In genomic region chr17:20059728-20060188, GRCh38 we compare ENCODE assay signal across 12 cellular contexts. TPM values are rescaled to one million over a fixed set of nuclear protein-coding genes. Genes with fewer than 3 reads are reported as not detected.
DNase-seq lines count a peak whose midpoint lies in the region; ATAC-seq and TF ChIP-seq lines count a peak whose summit lies in the region.
"Had no signal": no experiment of that assay in that cellular context is flagged by ENCODE, and none has a peak within 500 bp of the region (broad histone marks: within the 10 kb centered on the region; RNA-seq: fewer than 3 reads in every experiment).

No MANE protein-coding gene starts in this region.

- H3F3A ChIP-seq in MM.1S (ENCODE audit: insufficient read depth, low read length), result peaks cover 30% of the 10 kb centered on the region

- WGBS in mammary epithelial cell (ENCODE audit: low coverage, missing lambda C conversion rate), result 69% methylated on average over 3 of the region's 3 CpGs

- TF ChIP-seq CTCF in MM.1S (IDR thresholded peaks at IDR 0.05; ENCODE audit: low read length) (no peak), mammary epithelial cell (conservative IDR thresholded peaks at IDR 0.05 in 1 of 2, IDR thresholded peaks at IDR 0.05 in 1 of 2; ENCODE audit: extremely low read depth in 1 of 2, insufficient read depth in 1 of 2, low read depth in 1 of 2, low read length in 2 of 2) (no peak)

- H4K20me1 ChIP-seq in MM.1S (ENCODE audit: insufficient read depth, low read length), result no peaks in the 10 kb centered on the region
- no peaks in the 10 kb centered on the region for H4K20me1 ChIP-seq in mammary epithelial cell (ENCODE audit: insufficient read depth, low read length)

- H3K4me1 ChIP-seq in MM.1S (ENCODE audit: low read length), result peaks cover 39% of the 10 kb centered on the region
- H3K4me1 ChIP-seq in mammary epithelial cell (ENCODE audit: insufficient read depth, low read length), result peaks cover 24% of the 10 kb centered on the region

- H3K4me3 ChIP-seq in MM.1S (ENCODE audit: low read length) (no peak overlapping the region), mammary epithelial cell (replicated peaks in 1 of 3; ENCODE audit: insufficient read depth in 1 of 3, low read depth in 2 of 3, low read length in 3 of 3) (no peak overlapping the region)
- H3K4me3 ChIP-seq: HAP-1 had no signal

- H3K79me2 ChIP-seq in MM.1S (ENCODE audit: low read length), result no peaks in the 10 kb centered on the region
- no peaks in the 10 kb centered on the region for H3K79me2 ChIP-seq in mammary epithelial cell (ENCODE audit: insufficient read depth, low read length)

- DNase-seq in COLO668 (lab: John Stamatoyannopoulos, UW; ENCODE audit: unreplicated experiment) (peak; percentile 26), MM.1S (peak; percentile 84), mammary epithelial cell (peak; percentile 48), middle frontal gyrus (ENCODE audit: extremely low spot score, low spot score) (no peak), SK-N-DZ (ENCODE audit: low spot score) (no peak)
- DNase-seq: activated T-cell treated with anti-CD3 and anti-CD28 coated beads, Interleukin-2, amount 50 U/mL, for 1 hour; immature natural killer cell; SK-N-SH had no signal

- H3K9me3 ChIP-seq in MM.1S (replicated peaks; ENCODE audit: insufficient read depth, low read length) (no peaks in the 10 kb centered on the region), mammary epithelial cell (replicated peaks; ENCODE audit: insufficient read depth, low read length) (no peaks in the 10 kb centered on the region)
- H3K9me3 ChIP-seq: HAP-1, SK-N-SH had no signal

- CTCF ChIA-PET in mammary epithelial cell (lab: Charles Lee; ENCODE audit: low non-redundant PET), result no interaction called here

- dilution Hi-C loops in mammary epithelial cell (cut with HindIII; ENCODE audit: low sequenced_read_pairs), result no loop called here

- H3K27me3 ChIP-seq in MM.1S (replicated peaks; ENCODE audit: insufficient read depth, low read length) (no peaks in the 10 kb centered on the region), mammary epithelial cell (ENCODE audit: insufficient read depth, low read length) (no peaks in the 10 kb centered on the region)

- H3K4me2 ChIP-seq in MM.1S (ENCODE audit: low read depth, low read length) (peak overlapping the region; percentile 26; the same call in 1 of the 2 replicates), mammary epithelial cell (ENCODE audit: insufficient read depth, low read depth, low read length) (no peak overlapping the region)
- H3K4me2 ChIP-seq: SK-N-SH had no signal

- no peaks in the 10 kb centered on the region for H3K9me2 ChIP-seq in MM.1S (replicated peaks; ENCODE audit: insufficient read depth, low read length)
- H3K9me2 ChIP-seq: SK-N-SH had no signal

- intact Hi-C loops in mammary epithelial cell (cut with micrococcal nuclease), result loop anchor here (5.0 kb wide), 1 partner anchor 37 kb away; no protein-coding TSS in a partner anchor

- peak overlapping the region; percentile 84 for H3K27ac ChIP-seq in MM.1S (ENCODE audit: low read length)
- H3K27ac ChIP-seq in mammary epithelial cell (ENCODE audit: insufficient read depth, low read depth, low read length), result no peak overlapping the region

- H3K36me3 ChIP-seq in MM.1S (replicated peaks; ENCODE audit: insufficient read depth, low read length) (no peaks in the 10 kb centered on the region), mammary epithelial cell (ENCODE audit: insufficient read depth, low read length) (no peaks in the 10 kb centered on the region)
- H3K36me3 ChIP-seq: HAP-1 had no signal

- peak overlapping the region; percentile 30; the same call in 1 of the 2 replicates for H3K9ac ChIP-seq in MM.1S (ENCODE audit: low read length)
- H3K9ac ChIP-seq in mammary epithelial cell (ENCODE audit: insufficient read depth, low read length), result no peak overlapping the region
- H3K9ac ChIP-seq: SK-N-SH had no signal

- BruUV-seq in mammary epithelial cell (replicated peaks; lab: Mats Ljungman, UMichigan), result no TSS peak

- 0 out of 2 replicates have a peak overlapping the region, but pooled peaks have one; percentile 7 for H2AFZ ChIP-seq in MM.1S (ENCODE audit: low read length)
- peak overlapping the region; percentile 25 for H2AFZ ChIP-seq in mammary epithelial cell (ENCODE audit: low read depth, low read length)

- ATAC-seq in GM19035 (IDR thresholded peaks at IDR 0.05; ENCODE audit: unreplicated experiment), result peak; percentile 45
- ATAC-seq in GM21390 (IDR thresholded peaks at IDR 0.05; ENCODE audit: unreplicated experiment), result no peak
- ATAC-seq in GM18498 (IDR thresholded peaks at IDR 0.05; ENCODE audit: unreplicated experiment), result no peak

- in situ Hi-C loops in mammary epithelial cell (cut with MboI; ENCODE audit: low sequenced_read_pairs in 2 of 2), result no loop called here

RNA-seq across cellular contexts. Expression of gene SPECC1, which starts 50.6 kb away (rescaled TPM):
- 100 to 1,000 TPM in 1 of 2 donors, 10 to 100 TPM in 1; 67.1 to 122 TPM for total RNA-seq in mammary epithelial cell
- polyA plus RNA-seq in mammary epithelial cell, result 27.4 TPM
- 52.7 TPM for polyA minus RNA-seq in mammary epithelial cell
- polyA plus RNA-seq in SK-N-DZ (2014; cell fraction: cytosol; rRNA removed), result 13.0 and 15.9 TPM in 2 replicates
- polyA plus RNA-seq in SK-N-DZ (2014; cell fraction: nucleus; rRNA removed), result 14.6 and 16.0 TPM in 2 replicates

Comparison
In these comparisons a context has a peak if more than half of its experiments do, and no peak if none do; other contexts are left out.
1. DNase-seq: peak in COLO668 (single experiment), MM.1S (single experiment) and mammary epithelial cell (single experiment); none in middle frontal gyrus (single experiment) and SK-N-DZ (single experiment).